Comparison of ENCODE assay signal across 24 cellular contexts in the genomic region with DNA sequence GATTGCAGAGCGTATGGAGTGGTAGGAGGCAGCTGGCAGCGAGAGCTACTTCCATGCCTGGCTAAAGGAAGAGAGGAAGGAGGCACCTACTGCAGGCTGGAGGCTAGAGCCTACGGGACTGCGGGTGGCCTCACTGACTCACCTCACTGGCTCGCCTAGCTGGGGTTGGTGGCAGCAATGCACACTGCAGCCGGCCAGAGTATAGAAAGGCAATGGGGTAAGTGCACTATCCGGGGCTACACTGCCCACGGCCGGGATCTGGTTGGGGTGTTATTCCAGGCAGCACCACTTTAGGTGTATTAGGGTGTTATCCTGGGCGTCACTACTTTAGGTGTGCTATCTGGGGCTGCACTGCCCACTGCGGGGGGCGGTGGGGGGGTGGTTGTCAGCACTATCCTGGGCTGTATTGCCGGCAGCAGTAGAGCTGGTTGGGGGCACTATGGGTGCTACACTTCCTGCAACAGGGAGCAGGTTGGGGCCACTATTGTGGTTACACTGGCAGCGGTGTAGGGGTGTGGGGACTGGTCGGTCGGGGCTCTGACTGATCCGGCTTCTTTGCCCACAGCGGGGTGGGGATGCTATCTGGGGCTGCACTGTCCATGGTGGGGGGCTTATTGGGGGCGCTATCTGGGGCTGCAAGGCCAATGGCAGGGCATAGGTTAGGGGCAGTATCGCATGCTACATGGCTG. TPM values are rescaled to one million over a fixed set of nuclear protein-coding genes. Genes with fewer than 3 reads are reported as not detected.
A peak's percentile ranks its signal among the peaks of the same experiment; 100 is the strongest.
DNase-seq lines count a peak whose midpoint lies in the region; ATAC-seq, FAIRE-seq and TF ChIP-seq lines count a peak whose summit lies in the region.
"Had no signal": no experiment of that assay in that cellular context is flagged by ENCODE, and none has a peak within 500 bp of the region (broad histone marks: within the 10 kb centered on the region; RNA-seq: fewer than 3 reads in every experiment).

No MANE protein-coding gene starts in this region.

- H3K27ac ChIP-seq in breast epithelium (no peak overlapping the region), K562 (ENCODE audit: extremely low read depth, low read depth, low read length) (no peak overlapping the region), aorta (ENCODE audit: low read depth in 1 of 2, low read length in 2 of 2) (no peak overlapping the region), SJCRH30 (no peak overlapping the region)
- H3K27ac ChIP-seq: hepatocyte, psoas muscle had no signal

- TF ChIP-seq POLR2A in breast epithelium (IDR thresholded peaks at IDR 0.05) = no peak
- no peak for TF ChIP-seq POLR2A in K562 (conservative IDR thresholded peaks at IDR 0.05)

- H3K9me3 ChIP-seq in breast epithelium (no peaks in the 10 kb centered on the region), MG63 (no peaks in the 10 kb centered on the region), K562 (replicated peaks; ENCODE audit: control insufficient read depth, insufficient read depth, low read depth, low read length) (no peaks in the 10 kb centered on the region), aorta (ENCODE audit: control insufficient read depth, low read length) (no peaks in the 10 kb centered on the region), SJCRH30 (replicated peaks) (no peaks in the 10 kb centered on the region)
- H3K9me3 ChIP-seq: Caco-2, psoas muscle had no signal

- TF ChIP-seq CTCF in MCF 10A (IDR thresholded peaks at IDR 0.05; ENCODE audit: unreplicated experiment) = no peak
- TF ChIP-seq CTCF in breast epithelium (IDR thresholded peaks at IDR 0.05) = no peak
- TF ChIP-seq CTCF in K562 (IDR thresholded peaks at IDR 0.05 in 2 of 3, conservative IDR thresholded peaks at IDR 0.05 in 1 of 3; ENCODE audit: insufficient read depth in 2 of 3, low read depth in 1 of 3, low read length in 3 of 3) = 0 out of 6 replicates have a peak, but pooled peaks of 1 of the 3 experiments have one; percentile 11

- no peaks in the 10 kb centered on the region for H3K36me3 Mint-ChIP-seq in MCF 10A (ENCODE audit: insufficient read depth, unreplicated experiment)

- H3K9ac ChIP-seq in K562 (ENCODE audit: insufficient read depth in 1 of 2, low read depth in 2 of 2, low read length in 2 of 2) = no peak overlapping the region

- H3K9me3 Mint-ChIP-seq in MCF 10A (ENCODE audit: unreplicated experiment) = no peaks in the 10 kb centered on the region
- H3K9me3 Mint-ChIP-seq: activated naive CD8-positive, alpha-beta T cell treated with anti-CD3 and anti-CD28 coated beads, Interleukin-2, amount 50 U/mL, for 24 hours; activated T-cell treated with anti-CD3 and anti-CD28 coated beads, Interleukin-2, amount 50 U/mL, for 72 hours; nephron; stimulated activated naive CD8-positive, alpha-beta T cell treated with anti-CD3 and anti-CD28 coated beads, Interleukin-15, amount 100 ng/mL, for 72 hours had no signal

- CTCF ChIA-PET in MCF 10A (lab: Yijun Ruan, JAX) = no interaction called here
- CTCF ChIA-PET in K562 (lab: Yijun Ruan, JAX; ENCODE audit: low intra/inter-chr PET ratio) = no interaction called here

- H3K36me3 ChIP-seq in breast epithelium = no peaks in the 10 kb centered on the region
- no peaks in the 10 kb centered on the region for H3K36me3 ChIP-seq in MG63
- no peaks in the 10 kb centered on the region for H3K36me3 ChIP-seq in K562 (ENCODE audit: control insufficient read depth, insufficient read depth, low read length)
- H3K36me3 ChIP-seq in aorta (ENCODE audit: control insufficient read depth in 1 of 2, insufficient read depth in 2 of 2, low read length in 1 of 2) = no peaks in the 10 kb centered on the region
- no peaks in the 10 kb centered on the region for H3K36me3 ChIP-seq in SJCRH30

- TF ChIP-seq RAD21 in K562 (CRISPR knock-in tag; conservative IDR thresholded peaks at IDR 0.05 in 1 of 2, IDR thresholded peaks at IDR 0.05 in 1 of 2) = no peak

- POLR2A ChIA-PET in MCF 10A (lab: Yijun Ruan, JAX) = no interaction called here
- POLR2A ChIA-PET in K562 (lab: Yijun Ruan, JAX) = no interaction called here

- no peak overlapping the region for H3K27ac Mint-ChIP-seq in MCF 10A (ENCODE audit: low read depth, unreplicated experiment)
- H3K27ac Mint-ChIP-seq: activated naive CD8-positive, alpha-beta T cell treated with anti-CD3 and anti-CD28 coated beads, Interleukin-2, amount 50 U/mL, for 24 hours; activated T-cell treated with anti-CD3 and anti-CD28 coated beads, Interleukin-2, amount 50 U/mL, for 72 hours; nephron; stimulated activated naive CD8-positive, alpha-beta T cell treated with anti-CD3 and anti-CD28 coated beads, Interleukin-15, amount 100 ng/mL, for 72 hours had no signal

- H3K4me1 Mint-ChIP-seq in MCF 10A (ENCODE audit: insufficient read depth, unreplicated experiment) = no peaks in the 10 kb centered on the region
- H3K4me1 Mint-ChIP-seq: activated naive CD8-positive, alpha-beta T cell treated with anti-CD3 and anti-CD28 coated beads, Interleukin-2, amount 50 U/mL, for 24 hours; stimulated activated naive CD8-positive, alpha-beta T cell treated with anti-CD3 and anti-CD28 coated beads, Interleukin-15, amount 100 ng/mL, for 72 hours had no signal

- no peak overlapping the region for H3K4me2 ChIP-seq in K562 (ENCODE audit: insufficient read depth, low read length)
- H3K4me2 ChIP-seq: hepatocyte had no signal

- no peaks in the 10 kb centered on the region for H3K27me3 ChIP-seq in breast epithelium
- no peaks in the 10 kb centered on the region for H3K27me3 ChIP-seq in MG63
- peaks cover 14 to 55% of the 10 kb centered on the region in 2 experiments; a peak in 4 of 5 replicates for H3K27me3 ChIP-seq in K562 (ENCODE audit: control insufficient read depth in 2 of 2, insufficient read depth in 2 of 2, low read length in 2 of 2)
- no peaks in the 10 kb centered on the region for H3K27me3 ChIP-seq in aorta (ENCODE audit: control insufficient read depth in 1 of 2, insufficient read depth in 2 of 2, low read length in 1 of 2)
- no peaks in the 10 kb centered on the region for H3K27me3 ChIP-seq in SJCRH30
- H3K27me3 ChIP-seq: hepatocyte had no signal

- no peak for FAIRE-seq in K562 (lab: Jason Lieb, UNC)
- FAIRE-seq: kidney had no signal

- ATAC-seq in K562 (peak; percentile 68), aorta (ENCODE audit: low FRiP score) (peak; percentile 23), HG02970 (IDR thresholded peaks at IDR 0.05; ENCODE audit: low FRiP score, unreplicated experiment) (no peak)
- ATAC-seq: activated T-cell treated with anti-CD3 and anti-CD28 coated beads, Interleukin-2, amount 50 U/mL, for 72 hours; psoas muscle had no signal

- H3K4me1 ChIP-seq in breast epithelium (no peaks in the 10 kb centered on the region), K562 (replicated peaks in 1 of 2; ENCODE audit: control insufficient read depth in 2 of 2, insufficient read depth in 2 of 2, low read length in 2 of 2) (peaks cover 0 to 20% of the 10 kb centered on the region in 2 experiments; a peak in 2 of 5 replicates), aorta (ENCODE audit: control insufficient read depth in 1 of 2, insufficient read depth in 2 of 2, low read length in 2 of 2) (no peaks in the 10 kb centered on the region), SJCRH30 (no peaks in the 10 kb centered on the region)
- H3K4me1 ChIP-seq: Caco-2, psoas muscle had no signal

- intact Hi-C loops in MCF 10A (cut with micrococcal nuclease) = no loop called here
- intact Hi-C loops in breast epithelium (cut with DNase I; ENCODE audit: low total_unique reads) = no loop called here
- intact Hi-C loops in K562 (cut with micrococcal nuclease) = no loop called here
- intact Hi-C loops in aorta (cut with DNase I) = loop anchor here in 1 of 2 donors (10.0 kb wide), 1 partner anchor 174 kb away; no protein-coding TSS in a partner anchor

- H3K79me2 ChIP-seq in K562 (ENCODE audit: control insufficient read depth, insufficient read depth, low read length) = no peaks in the 10 kb centered on the region
- H3K79me2 ChIP-seq: hepatocyte had no signal

- WGBS in K562 (ENCODE audit: insufficient coverage, low coverage, missing lambda C conversion rate) = 4% methylated on average over 17 of the region's 20 CpGs
- 79% methylated on average over 19 to 20 of the region's 20 CpGs for WGBS in aorta, 2 donors

- peak; percentile 44 for DNase-seq in MCF 10A (ENCODE audit: unreplicated experiment)
- no peak for DNase-seq in breast epithelium (ENCODE audit: low spot score in 2 of 2)
- DNase-seq in MG63 = peak; percentile 55
- DNase-seq in K562 (ENCODE audit: extremely low read depth in 1 of 4, low spot score in 3 of 4) = no peak
- DNase-seq in aorta = no peak
- DNase-seq in GM03348 (ENCODE audit: low spot score) = no peak
- no peak for DNase-seq in SJCRH30
- DNase-seq: activated CD4-positive, alpha-beta T cell treated with anti-CD3 and anti-CD28 coated beads, Interleukin-2, amount 50 U/mL, for 48 hours; activated naive CD8-positive, alpha-beta T cell treated with anti-CD3 and anti-CD28 coated beads, Interleukin-2, amount 50 U/mL, for 24 hours; activated T-cell treated with anti-CD3 and anti-CD28 coated beads, Interleukin-2, amount 50 U/mL, for 72 hours; Caco-2; effector CD8-positive, alpha-beta T cell; kidney; NCI-H1417; NCI-H2171; psoas muscle; stimulated activated CD4-positive, alpha-beta T cell treated with anti-CD3 and anti-CD28 coated beads, Interleukin-12 subunit alpha, Interleukin-12 subunit beta, amount 100 ng/mL, for 4 hours; stimulated activated naive CD8-positive, alpha-beta T cell treated with anti-CD3 and anti-CD28 coated beads, Interleukin-15, amount 100 ng/mL, for 72 hours had no signal

- H4K20me1 ChIP-seq in K562 (replicated peaks; ENCODE audit: control insufficient read depth, insufficient read depth, low read length) = no peaks in the 10 kb centered on the region; the same call in 1 of the 2 replicates

- H3K4me3 ChIP-seq in breast epithelium = no peak overlapping the region
- no peak overlapping the region for H3K4me3 ChIP-seq in MG63
- no peak overlapping the region for H3K4me3 ChIP-seq in K562
- H3K4me3 ChIP-seq in aorta (ENCODE audit: low read length in 2 of 2) = no peak overlapping the region
- no peak overlapping the region for H3K4me3 ChIP-seq in SJCRH30
- H3K4me3 ChIP-seq: hepatocyte, psoas muscle had no signal

- in situ Hi-C loops in K562 (cut with MboI) = no loop called here

- no peak for TF ChIP-seq EP300 in K562 (IDR thresholded peaks at IDR 0.05; ENCODE audit: low read length)

- no peaks in the 10 kb centered on the region for H3K27me3 Mint-ChIP-seq in MCF 10A (ENCODE audit: insufficient read depth, unreplicated experiment)
- H3K27me3 Mint-ChIP-seq: activated naive CD8-positive, alpha-beta T cell treated with anti-CD3 and anti-CD28 coated beads, Interleukin-2, amount 50 U/mL, for 24 hours; stimulated activated naive CD8-positive, alpha-beta T cell treated with anti-CD3 and anti-CD28 coated beads, Interleukin-15, amount 100 ng/mL, for 72 hours had no signal

- H3K9me1 ChIP-seq in K562 (ENCODE audit: control insufficient read depth, insufficient read depth, low read length) = no peaks in the 10 kb centered on the region

- no peak overlapping the region for H3K4me3 Mint-ChIP-seq in MCF 10A (ENCODE audit: unreplicated experiment)
- H3K4me3 Mint-ChIP-seq: activated naive CD8-positive, alpha-beta T cell treated with anti-CD3 and anti-CD28 coated beads, Interleukin-2, amount 50 U/mL, for 24 hours; activated T-cell treated with anti-CD3 and anti-CD28 coated beads, Interleukin-2, amount 50 U/mL, for 72 hours; nephron; stimulated activated naive CD8-positive, alpha-beta T cell treated with anti-CD3 and anti-CD28 coated beads, Interleukin-15, amount 100 ng/mL, for 72 hours had no signal

- BruUV-seq in MCF 10A (replicated peaks; lab: Mats Ljungman, UMichigan) (no TSS peak), K562 (replicated peaks; lab: Mats Ljungman, UMichigan) (no TSS peak)

- no peak overlapping the region for H2AFZ ChIP-seq in K562 (ENCODE audit: low read depth, low read length)
- H2AFZ ChIP-seq: hepatocyte had no signal

RNA-seq across cellular contexts. Expression of a gene that starts 33.3 kb away (rescaled TPM):
- total RNA-seq in MCF 10A (2022) (not detected in 2 replicates), breast epithelium (not detected), K562 (2014; rRNA removed) (0.33 and 0.45 TPM in 2 replicates), K562 (2014; rRNA removed; fragmentation: Illumina TruSeq; extraction: Trizol) (0.96 and 1.1 TPM in 2 replicates), K562 (2015; rRNA removed; fragmentation: Illumina TruSeq; extraction: Trizol) (0.83 and 1.1 TPM in 2 replicates), K562 (2021) (0.44 and 0.69 TPM in 2 replicates), aorta (not detected)
- not detected in 2 replicates for total RNA-seq in MG63 (2014; rRNA removed; shearing (Covaris generic); ENCODE audit: low replicate concordance)
- total RNA-seq in K562 (2011; cell fraction: chromatin; rRNA removed; ENCODE audit: low replicate concordance) = 1.8 and 4.9 TPM in 2 replicates
- 1.0 and 2.2 TPM in 2 replicates for total RNA-seq in K562 (2011; cell fraction: nucleolus; rRNA removed)
- 1.9 and 2.1 TPM in 2 replicates for total RNA-seq in K562 (2011; cell fraction: nucleoplasm; rRNA removed)
- polyA plus RNA-seq in K562 (2011; rRNA removed) (not detected in 2 replicates), K562 (2014; fragmentation: Illumina TruSeq; extraction: Trizol) (0.18 and 0.31 TPM in 2 replicates), K562 (2014; fragmentation: Nextera tagmentation; extraction: Ambion mirVana) (under 1 TPM; 0.28 to 0.48 TPM), K562 (2014; rRNA removed) (0.16 and 0.89 TPM in 2 replicates), aorta (not detected)
- not detected in 2 replicates for polyA plus RNA-seq in K562 (2011; cell fraction: cytosol; rRNA removed)
- polyA plus RNA-seq in K562 (2011; cell fraction: nucleus; rRNA removed) = not detected in 2 replicates
- polyA plus RNA-seq in K562 (2012) = 0.19 and 0.25 TPM in 2 replicates
- polyA minus RNA-seq in K562 (2011; rRNA and poly(A)+ RNA removed) = not detected in 2 replicates
- polyA minus RNA-seq in K562 (2011; cell fraction: cytosol; rRNA and poly(A)+ RNA removed) = not detected in 2 replicates
- polyA minus RNA-seq in K562 (2011; cell fraction: nucleus; rRNA and poly(A)+ RNA removed) = 0.11 and 0.13 TPM in 2 replicates
- not detected in 2 replicates for total RNA-seq in SJCRH30 (2014; rRNA removed; shearing (Covaris generic))
- total RNA-seq: activated T-cell treated with anti-CD3 and anti-CD28 coated beads, Interleukin-2, amount 50 U/mL, for 72 hours; Caco-2; cardiac septum; hepatocyte; kidney; mesenteric fat pad; psoas muscle; ureter had no signal
- polyA plus RNA-seq: hepatocyte, psoas muscle had no signal

Comparison
In these comparisons a context has a peak if more than half of its experiments do, and no peak if none do; other contexts are left out.
1. DNase-seq: peak in MCF 10A (single experiment) and MG63 (single experiment); none in breast epithelium (0 of 2), K562 (0 of 4), aorta (0 of 2), GM03348 (single experiment) and SJCRH30 (0 of 2).